Comparison of ENCODE assay signal across 8 cellular contexts in the genomic region with DNA sequence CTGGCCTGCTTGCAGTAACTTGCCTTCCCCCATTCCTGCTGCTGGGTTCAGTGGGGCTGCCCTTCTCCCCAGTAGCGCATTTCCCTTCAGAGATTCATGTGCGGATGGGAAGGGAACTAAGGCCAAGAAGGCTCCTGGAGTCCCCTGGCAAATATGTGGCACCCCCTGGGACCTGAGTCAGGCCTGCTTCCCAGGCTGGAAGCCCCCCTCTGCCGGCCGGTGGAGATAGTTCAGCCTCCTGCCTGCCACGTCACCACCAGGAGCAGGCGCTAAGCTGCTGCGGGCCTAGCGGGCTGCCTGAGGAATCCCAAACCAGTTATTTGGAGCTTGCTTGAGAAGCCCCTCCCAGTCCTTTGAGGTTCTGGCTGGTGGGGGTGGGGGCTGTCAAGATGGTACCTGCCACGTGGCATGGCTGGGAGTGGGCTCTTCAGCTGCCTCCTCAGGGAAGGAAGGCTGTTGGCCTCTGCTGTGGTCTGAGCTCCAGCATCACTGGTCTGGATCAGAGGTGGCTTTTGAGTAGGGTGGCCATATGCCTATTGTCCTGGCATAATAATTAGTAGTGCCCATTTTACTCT. TPM values are rescaled to one million over a fixed set of nuclear protein-coding genes. Genes with fewer than 3 reads are reported as not detected.
DNase-seq lines count a peak whose midpoint lies in the region; ATAC-seq and TF ChIP-seq lines count a peak whose summit lies in the region.

No MANE protein-coding gene starts in this region.

- H3K27me3 Mint-ChIP-seq in endothelial cell (ENCODE audit: unreplicated experiment): peaks cover 21% of the 10 kb centered on the region

- H3K27ac ChIP-seq in BLaER1: peak overlapping the region; percentile 94
- H3K27ac ChIP-seq in Panc1 (ENCODE audit: low read length): peak overlapping the region; percentile 99
- peak overlapping the region; percentile 100 for H3K27ac ChIP-seq in muscle layer of colon (ENCODE audit: low read depth, low read length)

- H3K36me3 Mint-ChIP-seq in endothelial cell (ENCODE audit: low read depth, unreplicated experiment): peaks cover 15% of the 10 kb centered on the region

- H3K4me1 Mint-ChIP-seq in endothelial cell (ENCODE audit: unreplicated experiment): peaks cover 54% of the 10 kb centered on the region

- H3K4me3 Mint-ChIP-seq in endothelial cell (ENCODE audit: unreplicated experiment): peak overlapping the region; percentile 99

- ATAC-seq in Panc1 (no peak), GM19463 (IDR thresholded peaks at IDR 0.05; ENCODE audit: unreplicated experiment) (no peak)

- in situ Hi-C loops in Panc1 (cut with HindIII; ENCODE audit: low pct_unique_long_range_greater_than_20kb, low sequenced_read_pairs): no loop called here

- H3K27ac Mint-ChIP-seq in endothelial cell (ENCODE audit: unreplicated experiment): peak overlapping the region; percentile 99

- POLR2A ChIA-PET in Panc1 (lab: Charles Lee): interaction anchor here (0.6 kb wide), 1 partner anchor 36 kb away, joined by 9 read pairs; no protein-coding TSS in a partner anchor

- H3K4me1 ChIP-seq in BLaER1: peaks cover 47% of the 10 kb centered on the region
- H3K4me1 ChIP-seq in Panc1 (ENCODE audit: control insufficient read depth, insufficient read depth, low read length): peaks cover 39% of the 10 kb centered on the region
- peaks cover 77% of the 10 kb centered on the region for H3K4me1 ChIP-seq in muscle layer of colon (ENCODE audit: insufficient read depth, low read length)

- peak overlapping the region; percentile 95 for H3K4me2 ChIP-seq in BLaER1

- H3K36me3 ChIP-seq in BLaER1: peaks cover 42% of the 10 kb centered on the region
- peaks cover 6% of the 10 kb centered on the region; the same call in 1 of the 2 replicates for H3K36me3 ChIP-seq in Panc1 (ENCODE audit: control insufficient read depth, insufficient read depth, low read length)
- H3K36me3 ChIP-seq in muscle layer of colon (ENCODE audit: insufficient read depth, low read length): peaks cover 27% of the 10 kb centered on the region

- H3K27me3 ChIP-seq in BLaER1: no peaks in the 10 kb centered on the region
- H3K27me3 ChIP-seq in Panc1 (ENCODE audit: control insufficient read depth, insufficient read depth, low read length): no peaks in the 10 kb centered on the region
- no peaks in the 10 kb centered on the region for H3K27me3 ChIP-seq in muscle layer of colon (ENCODE audit: control insufficient read depth in 1 of 2, insufficient read depth in 2 of 2, low read length in 2 of 2)

- H3K9me3 ChIP-seq in BLaER1 (no peaks in the 10 kb centered on the region), Panc1 (ENCODE audit: control insufficient read depth, insufficient read depth, low read depth, low read length) (no peaks in the 10 kb centered on the region), muscle layer of colon (ENCODE audit: low read length) (no peaks in the 10 kb centered on the region)

- DNase-seq in Panc1 (ENCODE audit: low read depth, low spot score) (no peak), endothelial cell (ENCODE audit: low spot score) (peak; percentile 74), NCI-H146 treated with DMSO at 0.1 percent for 48 hours (lab: John Stamatoyannopoulos, UW; ENCODE audit: unreplicated experiment) (no peak), NCI-H1105 (lab: John Stamatoyannopoulos, UW) (no peak), NCI-H446 (lab: John Stamatoyannopoulos, UW) (no peak)

- H3K9ac ChIP-seq in BLaER1 (peak overlapping the region; percentile 92), muscle layer of colon (ENCODE audit: low read length) (peak overlapping the region; percentile 99)

- H3K9me3 Mint-ChIP-seq in endothelial cell (ENCODE audit: unreplicated experiment): no peaks in the 10 kb centered on the region

- BruUV-seq in Panc1 (replicated peaks; lab: Mats Ljungman, UMichigan): no TSS peak

- H3K4me3 ChIP-seq in BLaER1 (peak overlapping the region; percentile 86), Panc1 (ENCODE audit: low read depth in 2 of 2, low read length in 2 of 2) (peak overlapping the region; percentile 86 to 89; a peak in 3 of 4 replicates), muscle layer of colon (ENCODE audit: low read depth in 1 of 2, low read length in 2 of 2) (peak overlapping the region; percentile 98 to 100)

- intact Hi-C loops in Panc1 (cut with micrococcal nuclease; ENCODE audit: unreplicated experiment): no loop called here

- CTCF ChIA-PET in Panc1 (lab: Charles Lee): interaction anchor here (0.9 kb wide), 1 partner anchor 12 kb away, joined by 3 read pairs; no protein-coding TSS in a partner anchor

- TF ChIP-seq CTCF in Panc1 (IDR thresholded peaks at IDR 0.05) (no peak), endothelial cell (IDR thresholded peaks at IDR 0.05; ENCODE audit: unreplicated experiment) (peak; percentile 59)

- peaks cover 17% of the 10 kb centered on the region; the same call in 1 of the 2 replicates for H4K20me1 ChIP-seq in BLaER1

RNA-seq across cellular contexts. Expression of gene SERPINH1, which starts 2.0 kb away (rescaled TPM):
- total RNA-seq in Panc1 (2021; ENCODE audit: unreplicated experiment) (89.8 TPM), endothelial cell (ENCODE audit: unreplicated experiment) (449 TPM)
- 268 TPM for polyA plus RNA-seq in Panc1 (2012; ENCODE audit: insufficient read length)

RNA-seq across cellular contexts. Expression of gene GDPD5, which starts 38.3 kb away (rescaled TPM):
- total RNA-seq in Panc1 (2021; ENCODE audit: unreplicated experiment) (6.0 TPM), endothelial cell (ENCODE audit: unreplicated experiment) (674 TPM)
- 7.3 TPM for polyA plus RNA-seq in Panc1 (2012; ENCODE audit: insufficient read length)

Comparison
In these comparisons a context has a peak if more than half of its experiments do, and no peak if none do; other contexts are left out.
1. RNA of gene GDPD5, which starts 38.3 kb away (total RNA-seq): 674 TPM in endothelial cell (single experiment); 6.0 TPM in Panc1 (single experiment); every median in the first group is over 10 times any median in the second.
2. Peak in every context shown above with its lines, with median percentiles within 50 percentile points of each other: H3K27ac ChIP-seq and H3K4me3 ChIP-seq.